9 cellular contexts compared by ENCODE assay signal in the genomic region with DNA sequence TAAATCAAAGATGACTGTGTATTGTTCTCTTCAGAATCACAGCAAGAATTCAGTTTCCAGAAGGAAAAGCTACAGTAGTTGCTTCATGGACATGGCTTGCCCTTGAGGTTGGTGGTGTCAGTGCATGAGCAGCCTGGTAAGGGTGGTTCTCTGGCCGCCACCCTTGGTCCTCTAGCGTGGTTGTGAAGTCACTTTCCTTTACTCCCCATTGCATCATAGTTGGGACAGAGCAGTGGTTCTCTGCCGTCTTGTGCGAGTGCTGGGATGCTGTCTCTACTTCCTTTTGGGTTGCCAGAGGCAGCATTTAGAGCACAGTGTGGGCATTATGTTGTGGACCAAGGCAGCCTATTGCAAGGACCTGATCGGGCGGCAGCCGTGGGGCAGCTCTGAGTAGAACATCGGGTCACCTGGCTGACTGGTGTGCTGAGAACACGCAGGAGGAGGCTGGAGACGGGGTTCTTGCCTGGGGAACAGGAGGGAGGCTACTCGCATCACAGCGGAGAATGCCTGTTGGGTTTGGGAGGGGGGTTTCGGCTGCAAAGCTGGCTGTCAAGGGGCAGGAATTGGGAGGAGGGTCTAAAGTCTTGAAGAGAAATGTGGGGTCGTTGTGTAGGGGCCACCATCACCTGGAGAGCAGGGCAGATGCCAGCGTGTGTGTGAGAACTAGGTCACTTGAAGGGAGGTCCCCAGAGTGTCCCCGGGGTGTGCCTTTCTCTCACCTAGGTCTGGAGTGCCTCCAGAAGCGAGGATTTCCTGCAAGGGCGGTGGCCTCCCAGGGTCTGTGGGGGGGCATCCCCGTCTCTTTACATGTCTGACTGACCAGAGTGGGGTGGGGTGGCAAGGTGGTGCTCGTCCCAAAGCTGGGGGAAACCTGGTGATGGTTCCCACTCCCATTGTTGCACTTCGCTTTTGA. TPM values are rescaled to one million over a fixed set of nuclear protein-coding genes. Genes with fewer than 3 reads are reported as not detected.
A peak's percentile ranks its signal among the peaks of the same experiment; 100 is the strongest.
DNase-seq lines count a peak whose midpoint lies in the region; ATAC-seq, FAIRE-seq and TF ChIP-seq lines count a peak whose summit lies in the region.
"Had no signal": no experiment of that assay in that cellular context is flagged by ENCODE, and none has a peak within 500 bp of the region (broad histone marks: within the 10 kb centered on the region; RNA-seq: fewer than 3 reads in every experiment).

No MANE protein-coding gene starts in this region.

- peak overlapping the region in 3 of 4 donors; percentile 0 to 34 (median 5) for H3K4me3 ChIP-seq in stomach

- TF ChIP-seq EP300 in stomach (IDR thresholded peaks at IDR 0.05): no peak

- H3K4me1 Mint-ChIP-seq in activated CD8-positive, alpha-beta memory T cell treated with anti-CD3 and anti-CD28 coated beads, Interleukin-2, amount 10 ng/mL, durations not matched to agents 7 days and 5 days: peaks cover 73% of the 10 kb centered on the region
- H3K4me1 Mint-ChIP-seq in activated T-cell treated with anti-CD3 and anti-CD28 coated beads, Interleukin-2, amount 50 U/mL, for 72 hours (ENCODE audit: low read depth): peaks cover 84% of the 10 kb centered on the region

- peak overlapping the region; percentile 54 for H3K27ac Mint-ChIP-seq in activated CD8-positive, alpha-beta memory T cell treated with anti-CD3 and anti-CD28 coated beads, Interleukin-2, amount 10 ng/mL, durations not matched to agents 7 days and 5 days
- H3K27ac Mint-ChIP-seq in activated T-cell treated with anti-CD3 and anti-CD28 coated beads, Interleukin-2, amount 50 U/mL, for 72 hours: peak overlapping the region; percentile 92

- intact Hi-C loops in left cardiac atrium (cut with DNase I): no loop called here
- intact Hi-C loops in stomach (cut with DNase I; ENCODE audit: low total_unique reads): no loop called here

- no peaks in the 10 kb centered on the region for H3K27me3 ChIP-seq in stomach
- H3K27me3 ChIP-seq: foreskin keratinocyte had no signal

- WGBS in stomach, 5 donors: 51 to 59% (median 52%) methylated on average over 21 of the region's 21 CpGs

- peaks cover 5% of the 10 kb centered on the region for H3K9me3 Mint-ChIP-seq in activated CD8-positive, alpha-beta memory T cell treated with anti-CD3 and anti-CD28 coated beads, Interleukin-2, amount 10 ng/mL, durations not matched to agents 7 days and 5 days (ENCODE audit: low read depth)
- no peaks in the 10 kb centered on the region for H3K9me3 Mint-ChIP-seq in activated T-cell treated with anti-CD3 and anti-CD28 coated beads, Interleukin-2, amount 50 U/mL, for 72 hours

- peaks cover 74% of the 10 kb centered on the region for H3K36me3 Mint-ChIP-seq in activated CD8-positive, alpha-beta memory T cell treated with anti-CD3 and anti-CD28 coated beads, Interleukin-2, amount 10 ng/mL, durations not matched to agents 7 days and 5 days
- H3K36me3 Mint-ChIP-seq in activated T-cell treated with anti-CD3 and anti-CD28 coated beads, Interleukin-2, amount 50 U/mL, for 72 hours (ENCODE audit: insufficient read depth in 2 of 2): peaks cover 20 to 34% of the 10 kb centered on the region in 2 donors

- no peak for DNase-seq in activated CD8-positive, alpha-beta memory T cell treated with anti-CD3 and anti-CD28 coated beads, Interleukin-2, amount 10 ng/mL, durations not matched to agents 7 days and 5 days
- DNase-seq in activated CD8-positive, alpha-beta memory T cell treated with anti-CD3 and anti-CD28 coated beads, Interleukin-2, amount 50 U/mL, for 48 hours: no peak
- no peak for DNase-seq in activated T-cell treated with anti-CD3 and anti-CD28 coated beads, Interleukin-2, amount 50 U/mL, for 72 hours
- DNase-seq in left cardiac atrium: peak; percentile 27
- peak; percentile 27 for DNase-seq in stomach
- DNase-seq in COLO668 (lab: John Stamatoyannopoulos, UW; ENCODE audit: unreplicated experiment): no peak
- no peak for DNase-seq in frontal cortex (ENCODE audit: low spot score in 2 of 2)

- H3K27ac ChIP-seq in stomach: peak overlapping the region in 4 of 5 donors; percentile 38 to 98 (median 55)
- H3K27ac ChIP-seq: foreskin keratinocyte had no signal

- no peaks in the 10 kb centered on the region for H3K27me3 Mint-ChIP-seq in activated CD8-positive, alpha-beta memory T cell treated with anti-CD3 and anti-CD28 coated beads, Interleukin-2, amount 10 ng/mL, durations not matched to agents 7 days and 5 days
- no peaks in the 10 kb centered on the region for H3K27me3 Mint-ChIP-seq in activated T-cell treated with anti-CD3 and anti-CD28 coated beads, Interleukin-2, amount 50 U/mL, for 72 hours (ENCODE audit: low read depth)

- CTCF ChIA-PET in activated CD8-positive, alpha-beta memory T cell treated with anti-CD3 and anti-CD28 coated beads, Interleukin-2, amount 10 ng/mL, durations not matched to agents 7 days and 5 days (lab: Charles Lee): interaction anchor here (1.2 to 1.7 kb wide), 3 partner anchors 11 to 42 kb away, joined by 3 to 4 read pairs (median 3); no protein-coding TSS in a partner anchor

- no peak for ATAC-seq in activated CD8-positive, alpha-beta memory T cell treated with anti-CD3 and anti-CD28 coated beads, Interleukin-2, amount 10 ng/mL, durations not matched to agents 7 days and 5 days
- ATAC-seq in activated T-cell treated with anti-CD3 and anti-CD28 coated beads, Interleukin-2, amount 50 U/mL, for 72 hours (replicated peaks in 1 of 2): peak in 1 of 2 donors; percentile 16
- ATAC-seq in left cardiac atrium: no peak
- ATAC-seq in HG02759 (IDR thresholded peaks at IDR 0.05; ENCODE audit: unreplicated experiment): no peak

- no peak for TF ChIP-seq CTCF in stomach (IDR thresholded peaks at IDR 0.05)

- peaks cover 86 to 98% (median 96%) of the 10 kb centered on the region in 4 donors for H3K4me1 ChIP-seq in stomach

- no peak for TF ChIP-seq POLR2A in stomach (IDR thresholded peaks at IDR 0.05)

- peaks cover 0 to 31% (median 14%) of the 10 kb centered on the region in 4 donors for H3K36me3 ChIP-seq in stomach

- H3K9me3 ChIP-seq in stomach: peaks cover 0 to under 1% (median 0%) of the 10 kb centered on the region in 4 donors

- no peak overlapping the region for H3K4me3 Mint-ChIP-seq in activated CD8-positive, alpha-beta memory T cell treated with anti-CD3 and anti-CD28 coated beads, Interleukin-2, amount 10 ng/mL, durations not matched to agents 7 days and 5 days
- peak overlapping the region; percentile 72 to 76 for H3K4me3 Mint-ChIP-seq in activated T-cell treated with anti-CD3 and anti-CD28 coated beads, Interleukin-2, amount 50 U/mL, for 72 hours

- FAIRE-seq in frontal cortex (lab: Jason Lieb, UNC): no peak

RNA-seq across cellular contexts. Expression of gene ARF1, which starts 6.3 kb away (rescaled TPM):
- total RNA-seq in activated CD8-positive, alpha-beta memory T cell treated with anti-CD3 and anti-CD28 coated beads, Interleukin-2, amount 10 ng/mL, durations not matched to agents 7 days and 5 days: 100 to 1,000 TPM; 313 to 344 TPM
- 100 to 1,000 TPM; 327 to 369 TPM for total RNA-seq in activated T-cell treated with anti-CD3 and anti-CD28 coated beads, Interleukin-2, amount 50 U/mL, for 72 hours
- total RNA-seq in left cardiac atrium (100 to 1,000 TPM; 295 to 397 TPM), stomach (100 to 1,000 TPM; 111 to 289 (median 131) TPM), frontal cortex (107 TPM)
- 100 to 1,000 TPM; 230 to 310 (median 271) TPM for polyA plus RNA-seq in stomach

RNA-seq across cellular contexts. Expression of gene C1orf35, which starts 14.3 kb away (rescaled TPM):
- total RNA-seq in activated CD8-positive, alpha-beta memory T cell treated with anti-CD3 and anti-CD28 coated beads, Interleukin-2, amount 10 ng/mL, durations not matched to agents 7 days and 5 days: 10 to 100 TPM; 24.1 to 27.0 TPM
- total RNA-seq in activated T-cell treated with anti-CD3 and anti-CD28 coated beads, Interleukin-2, amount 50 U/mL, for 72 hours: 10 to 100 TPM; 18.2 to 27.3 TPM
- total RNA-seq in left cardiac atrium (1 to 10 TPM; 7.7 to 8.0 TPM), stomach (10 to 100 TPM in 2 of 5 donors, 1 to 10 TPM in 2, under 1 TPM in 1; 0.58 to 94.7 (median 5.0) TPM), frontal cortex (4.1 TPM)
- polyA plus RNA-seq in stomach: 10 to 100 TPM; 12.8 to 30.5 (median 20.0) TPM

RNA-seq across cellular contexts. Expression of gene MRPL55, which starts 20.3 kb away (rescaled TPM):
- total RNA-seq in activated CD8-positive, alpha-beta memory T cell treated with anti-CD3 and anti-CD28 coated beads, Interleukin-2, amount 10 ng/mL, durations not matched to agents 7 days and 5 days: 10 to 100 TPM; 51.9 to 56.4 TPM
- 10 to 100 TPM; 36.1 to 36.7 TPM for total RNA-seq in activated T-cell treated with anti-CD3 and anti-CD28 coated beads, Interleukin-2, amount 50 U/mL, for 72 hours
- 10 to 100 TPM; 43.5 to 48.9 TPM for total RNA-seq in left cardiac atrium
- total RNA-seq in stomach: 100 to 1,000 TPM in 1 of 5 donors, 10 to 100 TPM in 4; 18.7 to 101 (median 77.4) TPM
- 100 to 1,000 TPM; 136 to 158 (median 156) TPM for polyA plus RNA-seq in stomach
- total RNA-seq in frontal cortex: 33.4 TPM

RNA-seq across cellular contexts. Expression of gene GUK1, which starts 51.2 kb away (rescaled TPM):
- 100 to 1,000 TPM; 262 to 325 TPM for total RNA-seq in activated CD8-positive, alpha-beta memory T cell treated with anti-CD3 and anti-CD28 coated beads, Interleukin-2, amount 10 ng/mL, durations not matched to agents 7 days and 5 days
- total RNA-seq in activated T-cell treated with anti-CD3 and anti-CD28 coated beads, Interleukin-2, amount 50 U/mL, for 72 hours: 100 to 1,000 TPM; 130 to 148 TPM
- total RNA-seq in left cardiac atrium (100 to 1,000 TPM; 153 to 185 TPM), stomach (100 to 1,000 TPM; 179 to 326 (median 230) TPM), frontal cortex (130 TPM)
- 100 to 1,000 TPM; 457 to 613 (median 592) TPM for polyA plus RNA-seq in stomach

Comparison
In these comparisons a context has a peak if more than half of its experiments do, and no peak if none do; other contexts are left out.
1. DNase-seq: peak in left cardiac atrium (single experiment) and stomach (single experiment); none in activated CD8-positive, alpha-beta memory T cell treated with anti-CD3 and anti-CD28 coated beads, Interleukin-2, amount 10 ng/mL, durations not matched to agents 7 days and 5 days (single experiment), activated CD8-positive, alpha-beta memory T cell treated with anti-CD3 and anti-CD28 coated beads, Interleukin-2, amount 50 U/mL, for 48 hours (single experiment), activated T-cell treated with anti-CD3 and anti-CD28 coated beads, Interleukin-2, amount 50 U/mL, for 72 hours (0 of 2), COLO668 (single experiment) and frontal cortex (0 of 2).